26 cellular contexts compared by ENCODE assay signal in genomic region chr10:51358227-51358626, GRCh38.
"Had no signal": no experiment of that assay in that cellular context is flagged by ENCODE, and none has a peak within 500 bp of the region (broad histone marks: within the 10 kb centered on the region; RNA-seq: fewer than 3 reads in every experiment).

No MANE protein-coding gene starts in this region.

- H3K27ac ChIP-seq: coronary artery, dorsolateral prefrontal cortex, epithelial cell of prostate, esophagus squamous epithelium, gastroesophageal sphincter, heart left ventricle, hepatocyte, left lung, lower lobe of right lung had no signal

- H2AFZ ChIP-seq: hepatocyte had no signal

- ATAC-seq: esophagus mucosa; gastroesophageal sphincter; heart left ventricle; left cardiac atrium; left lung; left ventricle myocardium superior; lower lobe of right lung; mucosa of descending colon; naive thymus-derived CD8-positive, alpha-beta T cell had no signal

- DNase-seq: dermis blood vessel endothelial cell; dorsolateral prefrontal cortex; effector CD4-positive, alpha-beta T cell; effector memory CD4-positive, alpha-beta T cell; erythroblast; esophagus squamous epithelium; foreskin fibroblast; heart left ventricle; hypothalamus; immature natural killer cell; islet precursor cell; kidney; kidney glomerular epithelial cell; left cardiac atrium; left lung; left ventricle myocardium superior; lower lobe of right lung; mesenchymal stem cell; mucosa of descending colon; naive B cell; naive thymus-derived CD8-positive, alpha-beta T cell had no signal

- H3K27me3 ChIP-seq: dorsolateral prefrontal cortex, esophagus squamous epithelium, gastroesophageal sphincter, heart left ventricle, hepatocyte, left lung had no signal

- H3K79me2 ChIP-seq: hepatocyte had no signal

- H3K4me2 ChIP-seq: hepatocyte had no signal

- H3K4me3 ChIP-seq: coronary artery, dorsolateral prefrontal cortex, esophagus squamous epithelium, gastroesophageal sphincter, heart left ventricle, hepatocyte, left lung, lower lobe of right lung, mucosa of descending colon had no signal

- H3K36me3 ChIP-seq: esophagus squamous epithelium, gastroesophageal sphincter, heart left ventricle, left lung, lower lobe of right lung had no signal

- H3K9me3 ChIP-seq: esophagus squamous epithelium, gastroesophageal sphincter, heart left ventricle, left lung, lower lobe of right lung, mucosa of descending colon had no signal

- H3K4me1 ChIP-seq: esophagus squamous epithelium, gastroesophageal sphincter, left lung, lower lobe of right lung had no signal
